ENCODE assay signal across 8 cellular contexts in the genomic region with DNA sequence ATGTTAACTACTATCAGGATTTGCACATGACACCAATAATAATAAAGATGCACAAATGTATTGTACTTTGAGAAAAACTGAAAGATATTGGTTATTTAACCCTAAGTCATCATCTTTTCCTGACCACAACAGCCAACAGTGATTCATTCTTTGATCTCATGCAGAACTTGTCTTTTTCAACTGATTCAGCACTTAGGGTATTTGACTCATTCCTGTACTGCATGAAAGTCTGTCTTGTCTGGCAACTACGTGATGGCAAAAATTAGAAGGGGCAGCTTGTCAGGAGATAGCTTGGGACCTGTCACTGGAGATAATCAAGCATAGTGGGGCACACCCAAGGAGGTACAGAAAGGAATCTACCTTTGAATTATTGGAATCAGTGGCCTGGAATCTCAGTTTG.
DNase-seq lines count a peak whose midpoint lies in the region; ATAC-seq, FAIRE-seq and TF ChIP-seq lines count a peak whose summit lies in the region.

No MANE protein-coding gene starts in this region.

- H3K9me3 ChIP-seq in neural progenitor cell (ENCODE audit: low read depth) (no peaks in the 10 kb centered on the region), kidney (ENCODE audit: control insufficient read depth in 1 of 2, low read length in 2 of 2) (no peaks in the 10 kb centered on the region)

- H3K79me2 ChIP-seq in neural progenitor cell (ENCODE audit: low read depth): no peaks in the 10 kb centered on the region

- CTCF ChIA-PET in activated CD4-positive, alpha-beta T cell treated with anti-CD3 and anti-CD28 coated beads for 36 hours (lab: Charles Lee): interaction anchor here (1.2 kb wide), 1 partner anchor 9 kb away, joined by 4 read pairs; no protein-coding TSS in a partner anchor

- FAIRE-seq in kidney (lab: Jason Lieb, UNC): no peak

- no peak overlapping the region for H3K9ac ChIP-seq in neural progenitor cell
- H3K9ac ChIP-seq in kidney (ENCODE audit: low read length in 2 of 2): no peak overlapping the region

- H3K27ac ChIP-seq in neural progenitor cell (no peak overlapping the region), kidney (ENCODE audit: low read depth in 2 of 2, low read length in 2 of 2) (no peak overlapping the region)

- peaks cover 10% of the 10 kb centered on the region for H3K36me3 Mint-ChIP-seq in activated CD4-positive, alpha-beta T cell treated with anti-CD3 and anti-CD28 coated beads for 36 hours (ENCODE audit: low read depth)
- peaks cover 2% of the 10 kb centered on the region for H3K36me3 Mint-ChIP-seq in neural progenitor cell

- no peaks in the 10 kb centered on the region for H3F3A ChIP-seq in neural progenitor cell (ENCODE audit: low read depth)

- H3K9me3 Mint-ChIP-seq in activated CD4-positive, alpha-beta T cell treated with anti-CD3 and anti-CD28 coated beads for 36 hours (ENCODE audit: low read depth): no peaks in the 10 kb centered on the region
- H3K9me3 Mint-ChIP-seq in neural progenitor cell: no peaks in the 10 kb centered on the region

- no peak overlapping the region for H2AFZ ChIP-seq in neural progenitor cell (replicated peaks)

- TF ChIP-seq CTCF in omental fat pad (IDR thresholded peaks at IDR 0.05) (no peak), neural progenitor cell (IDR thresholded peaks at IDR 0.05) (no peak), kidney (IDR thresholded peaks at IDR 0.05; ENCODE audit: borderline replicate concordance, extremely low read depth, insufficient read depth) (no peak)

- H3K27ac Mint-ChIP-seq in activated CD4-positive, alpha-beta T cell treated with anti-CD3 and anti-CD28 coated beads for 36 hours: no peak overlapping the region
- no peak overlapping the region for H3K27ac Mint-ChIP-seq in neural progenitor cell

- DNase-seq in activated CD4-positive, alpha-beta T cell treated with anti-CD3 and anti-CD28 coated beads for 36 hours: peak; percentile 34
- no peak for DNase-seq in activated CD4-positive, alpha-beta T cell treated with anti-CD3 and anti-CD28 coated beads for 1 hour
- peak; percentile 19 to 27 for DNase-seq in activated CD4-positive, alpha-beta T cell treated with anti-CD3 and anti-CD28 coated beads, Interleukin-2, amount 50 U/mL, for 48 hours
- DNase-seq in omental fat pad (ENCODE audit: low spot score): no peak
- no peak for DNase-seq in neural progenitor cell (ENCODE audit: low spot score)
- DNase-seq in kidney: no peak
- DNase-seq in activated effector memory CD4-positive, alpha-beta T cell treated with Interleukin-2 at 50 U/mL for 16 hours: no peak

- H3K27me3 Mint-ChIP-seq in activated CD4-positive, alpha-beta T cell treated with anti-CD3 and anti-CD28 coated beads for 36 hours: no peaks in the 10 kb centered on the region
- H3K27me3 Mint-ChIP-seq in neural progenitor cell (ENCODE audit: insufficient read depth, low read depth): peaks cover 4% of the 10 kb centered on the region

- no peaks in the 10 kb centered on the region for H3K27me3 ChIP-seq in neural progenitor cell

- no peaks in the 10 kb centered on the region for H3K36me3 ChIP-seq in neural progenitor cell
- H3K36me3 ChIP-seq in kidney (ENCODE audit: control insufficient read depth in 1 of 2, insufficient read depth in 2 of 2, low read length in 2 of 2): no peaks in the 10 kb centered on the region

- POLR2A ChIA-PET in activated CD4-positive, alpha-beta T cell treated with anti-CD3 and anti-CD28 coated beads for 36 hours (lab: Charles Lee): no interaction called here

- peaks cover 8% of the 10 kb centered on the region for H3K4me1 Mint-ChIP-seq in activated CD4-positive, alpha-beta T cell treated with anti-CD3 and anti-CD28 coated beads for 36 hours
- no peaks in the 10 kb centered on the region for H3K4me1 Mint-ChIP-seq in neural progenitor cell

- no peak overlapping the region for H3K4me3 Mint-ChIP-seq in activated CD4-positive, alpha-beta T cell treated with anti-CD3 and anti-CD28 coated beads for 36 hours
- no peak overlapping the region for H3K4me3 Mint-ChIP-seq in neural progenitor cell

- ATAC-seq in activated CD4-positive, alpha-beta T cell treated with anti-CD3 and anti-CD28 coated beads for 36 hours: peak; percentile 95
- peak; percentile 98 for ATAC-seq in HG02973 (IDR thresholded peaks at IDR 0.05; ENCODE audit: unreplicated experiment)
- peak; percentile 58 for ATAC-seq in omental fat pad (ENCODE audit: low FRiP score)

- no peak overlapping the region for H3K4me2 ChIP-seq in neural progenitor cell

- intact Hi-C loops in activated CD4-positive, alpha-beta T cell treated with anti-CD3 and anti-CD28 coated beads for 36 hours (cut with DNase I, micrococcal nuclease): loop anchor here (1.0 to 2.0 kb wide), 4 partner anchors 21 to 156 kb away; no protein-coding TSS in a partner anchor
- intact Hi-C loops in kidney (cut with DNase I): no loop called here

- H3K4me3 ChIP-seq in neural progenitor cell: no peak overlapping the region
- no peak overlapping the region for H3K4me3 ChIP-seq in kidney (ENCODE audit: low read length in 2 of 2)

- H3K4me1 ChIP-seq in neural progenitor cell (peaks cover 2% of the 10 kb centered on the region), kidney (ENCODE audit: control insufficient read depth in 1 of 2, insufficient read depth in 1 of 2, low read depth in 1 of 2, low read length in 2 of 2) (no peaks in the 10 kb centered on the region)

- no peaks in the 10 kb centered on the region for H4K20me1 ChIP-seq in neural progenitor cell (ENCODE audit: low read depth)

Comparison
In these comparisons a context has a peak if more than half of its experiments do, and no peak if none do; other contexts are left out.
1. DNase-seq: peak in activated CD4-positive, alpha-beta T cell treated with anti-CD3 and anti-CD28 coated beads for 36 hours (single experiment) and activated CD4-positive, alpha-beta T cell treated with anti-CD3 and anti-CD28 coated beads, Interleukin-2, amount 50 U/mL, for 48 hours (2 of 2); none in activated CD4-positive, alpha-beta T cell treated with anti-CD3 and anti-CD28 coated beads for 1 hour (single experiment), omental fat pad (single experiment), neural progenitor cell (single experiment), kidney (single experiment) and activated effector memory CD4-positive, alpha-beta T cell treated with Interleukin-2 at 50 U/mL for 16 hours (single experiment).
2. Peak in every context shown above with its lines, with median percentiles within 50 percentile points of each other: ATAC-seq.